Comparison of ENCODE assay signal across 1 cellular context in the genomic region with DNA sequence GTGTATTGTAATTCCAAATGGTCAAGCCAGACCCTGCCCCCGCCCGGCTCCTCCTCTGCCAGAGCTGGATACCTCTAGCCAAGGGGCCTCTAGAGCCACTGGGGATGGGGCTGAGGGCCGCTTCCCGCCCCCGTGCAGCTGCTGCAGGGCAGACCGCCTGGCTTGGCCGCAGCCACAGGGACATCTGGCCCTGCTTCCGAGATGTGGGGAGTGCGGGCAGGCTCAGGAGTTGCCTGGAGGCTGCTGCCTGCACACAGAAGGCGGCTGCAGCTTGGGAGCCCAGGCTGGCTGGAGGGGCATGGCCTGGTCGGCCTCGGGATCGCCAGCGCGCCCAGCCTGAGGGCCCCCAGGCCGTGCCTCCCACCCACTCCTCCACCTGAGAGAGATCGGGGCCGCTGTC.
TF ChIP-seq lines count a peak whose summit lies in the region.

No MANE protein-coding gene starts in this region.

TF ChIP-seq in H1, 55 proteins besides CTCF, POLR2A, EP300 and RAD21:
- TF ChIP-seq RNF2 (IDR thresholded peaks at IDR 0.05; ENCODE audit: borderline replicate concordance, low read depth, low read length, missing control alignments, poor library complexity, severe bottlenecking) = peak; percentile 6
- TF ChIP-seq EZH2 (IDR thresholded peaks at IDR 0.05; ENCODE audit: low read depth, low read length, severe bottlenecking) = peak; percentile 62
- peak; percentile 70 for TF ChIP-seq SUZ12 (IDR thresholded peaks at IDR 0.05; ENCODE audit: low read length)
